In the genomic region with DNA sequence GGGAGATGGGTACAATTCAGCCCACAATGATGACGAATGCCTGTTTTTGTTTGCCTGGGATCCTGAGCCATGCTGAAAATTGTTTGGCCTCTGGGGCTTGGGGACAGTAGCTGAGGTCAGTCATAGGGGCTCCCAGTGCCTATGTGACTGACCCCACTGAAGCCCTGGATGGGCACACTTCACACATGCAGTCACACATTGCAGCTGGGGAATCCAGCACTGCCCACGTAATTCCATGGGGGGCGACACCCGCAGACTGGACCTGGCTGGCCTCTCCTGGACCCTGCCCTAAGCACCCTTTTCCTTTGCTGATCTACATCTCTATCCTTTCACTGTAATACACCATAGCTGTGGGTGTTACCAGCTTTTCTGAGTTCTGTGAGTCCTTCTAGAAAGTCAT, we compare ENCODE assay signal across 21 cellular contexts.
DNase-seq lines count a peak whose midpoint lies in the region; ATAC-seq, FAIRE-seq and TF ChIP-seq lines count a peak whose summit lies in the region.
"Had no signal": no experiment of that assay in that cellular context is flagged by ENCODE, and none has a peak within 500 bp of the region (broad histone marks: within the 10 kb centered on the region; RNA-seq: fewer than 3 reads in every experiment).

No MANE protein-coding gene starts in this region.

- WGBS in neuronal stem cell (ENCODE audit: extremely low coverage in 2 of 2, insufficient read length in 2 of 2, insufficient replicate concordance in 1 of 2), 2 donors, result no CpG with 5 or more reads among the region's 4 CpGs

- no peak overlapping the region for H2AFZ ChIP-seq in neuronal stem cell (ENCODE audit: low read length)

- no peak overlapping the region for H4K91ac ChIP-seq in neuronal stem cell (ENCODE audit: low read depth, low read length, poor library complexity)

- H3K4ac ChIP-seq in neuronal stem cell (ENCODE audit: low read length), result no peak overlapping the region

- H3K27me3 ChIP-seq in neuronal stem cell (ENCODE audit: control insufficient read depth in 3 of 3, insufficient read depth in 3 of 3, low read depth in 1 of 3, low read length in 3 of 3) (no peaks in the 10 kb centered on the region), upper lobe of right lung (no peaks in the 10 kb centered on the region)

- H2AK5ac ChIP-seq in neuronal stem cell (ENCODE audit: low read depth, low read length), result no peak overlapping the region

- ATAC-seq in upper lobe of right lung, result no peak
- no peak for ATAC-seq in GM21717 (IDR thresholded peaks at IDR 0.05; ENCODE audit: unreplicated experiment)
- ATAC-seq: A549 had no signal

- H3K4me1 ChIP-seq in kidney (ENCODE audit: control insufficient read depth in 1 of 2, insufficient read depth in 1 of 2, low read depth in 1 of 2, low read length in 2 of 2), result no peaks in the 10 kb centered on the region
- H3K4me1 ChIP-seq in neuronal stem cell (ENCODE audit: control insufficient read depth in 2 of 2, insufficient read depth in 1 of 2, low read depth in 1 of 2, low read length in 2 of 2), result peaks cover 3 to 9% of the 10 kb centered on the region in 2 donors
- no peaks in the 10 kb centered on the region for H3K4me1 ChIP-seq in upper lobe of right lung
- H3K4me1 ChIP-seq: A549 had no signal

- H3K9me3 ChIP-seq in kidney (ENCODE audit: control insufficient read depth in 1 of 2, low read length in 2 of 2), result no peaks in the 10 kb centered on the region
- H3K9me3 ChIP-seq in neuronal stem cell (replicated peaks in 1 of 2; ENCODE audit: control insufficient read depth in 2 of 2, insufficient read depth in 1 of 2, low read depth in 1 of 2, low read length in 2 of 2), result peaks cover 2 to 5% of the 10 kb centered on the region in 2 donors
- no peaks in the 10 kb centered on the region for H3K9me3 ChIP-seq in upper lobe of right lung
- H3K9me3 ChIP-seq: A549 had no signal

- H3K36me3 ChIP-seq in kidney (ENCODE audit: control insufficient read depth in 1 of 2, insufficient read depth in 2 of 2, low read length in 2 of 2), result no peaks in the 10 kb centered on the region
- H3K36me3 ChIP-seq in neuronal stem cell (replicated peaks in 1 of 2; ENCODE audit: control insufficient read depth in 2 of 2, insufficient read depth in 2 of 2, low read length in 2 of 2), result no peaks in the 10 kb centered on the region
- H3K36me3 ChIP-seq in upper lobe of right lung, result no peaks in the 10 kb centered on the region

- no peak overlapping the region for H2BK5ac ChIP-seq in neuronal stem cell (ENCODE audit: low read length)

- H2BK120ac ChIP-seq in neuronal stem cell (ENCODE audit: low read depth, low read length), result no peak overlapping the region

- peak; percentile 6 for DNase-seq in activated effector memory CD4-positive, alpha-beta T cell treated with anti-CD3 and anti-CD28 coated beads, Interleukin-2, amount 50 U/mL, for 16 hours
- no peak for DNase-seq in activated effector memory CD4-positive, alpha-beta T cell treated with Interleukin-2 at 50 U/mL for 16 hours
- DNase-seq in kidney (peak; percentile 17), neuronal stem cell (ENCODE audit: low spot score) (no peak), upper lobe of right lung (peak; percentile 15), activated gamma-delta T cell treated with Interleukin-2 at 50 U/mL for 16 hours (no peak)
- DNase-seq in activated CD4-positive, alpha-beta T cell treated with anti-CD3 and anti-CD28 coated beads, Interleukin-2, amount 50 U/mL, for 4 hours, result no peak
- DNase-seq: AML-193; CD4-positive, alpha-beta memory T cell; DMS153; DMS79; GDM1; GOT3; H9; IMR-90 had no signal

- no peak overlapping the region for H2BK12ac ChIP-seq in neuronal stem cell (ENCODE audit: low read length)

- no peaks in the 10 kb centered on the region for H3K79me1 ChIP-seq in neuronal stem cell (ENCODE audit: low read depth, low read length)

- H3K9ac ChIP-seq in kidney (ENCODE audit: low read length in 2 of 2), result no peak overlapping the region
- no peak overlapping the region for H3K9ac ChIP-seq in neuronal stem cell (ENCODE audit: low read depth, low read length, poor library complexity)

- H3K23ac ChIP-seq in neuronal stem cell (ENCODE audit: low read depth, low read length, poor library complexity), result no peak overlapping the region

- no peak overlapping the region for H3K14ac ChIP-seq in neuronal stem cell (ENCODE audit: low read length)

- H3K4me3 ChIP-seq in kidney (ENCODE audit: low read length in 2 of 2) (no peak overlapping the region), neuronal stem cell (ENCODE audit: low read length in 2 of 2) (no peak overlapping the region), upper lobe of right lung (no peak overlapping the region)
- H3K4me3 ChIP-seq: A549 had no signal

- H3K4me2 ChIP-seq in neuronal stem cell (ENCODE audit: insufficient read depth, low read length, poor library complexity, severe bottlenecking), result no peak overlapping the region
- H3K4me2 ChIP-seq: A549 had no signal

- no peak overlapping the region for H4K8ac ChIP-seq in neuronal stem cell (ENCODE audit: low read depth, low read length)

- peak overlapping the region; percentile 2 for H2BK15ac ChIP-seq in neuronal stem cell (ENCODE audit: low read length)

- FAIRE-seq in kidney (lab: Jason Lieb, UNC), result no peak
- FAIRE-seq: A549, GM12892, GM18507 had no signal

- no peak overlapping the region for H3K18ac ChIP-seq in neuronal stem cell (ENCODE audit: low read length)

- TF ChIP-seq CTCF in kidney (IDR thresholded peaks at IDR 0.05; ENCODE audit: borderline replicate concordance, extremely low read depth, insufficient read depth), result no peak
- no peak for TF ChIP-seq CTCF in upper lobe of right lung (IDR thresholded peaks at IDR 0.05)

- intact Hi-C loops in kidney (cut with DNase I), result no loop called here
- intact Hi-C loops in upper lobe of right lung (cut with DNase I), result no loop called here

- H3K27ac ChIP-seq in kidney (ENCODE audit: low read depth in 2 of 2, low read length in 2 of 2) (no peak overlapping the region), neuronal stem cell (replicated peaks; ENCODE audit: low read length) (no peak overlapping the region), upper lobe of right lung (no peak overlapping the region)
- H3K27ac ChIP-seq: 22Rv1, A549, C4-2B had no signal

Comparison
In these comparisons a context has a peak if more than half of its experiments do, and no peak if none do; other contexts are left out.
1. DNase-seq: peak in activated effector memory CD4-positive, alpha-beta T cell treated with anti-CD3 and anti-CD28 coated beads, Interleukin-2, amount 50 U/mL, for 16 hours (single experiment), kidney (single experiment) and upper lobe of right lung (single experiment); none in activated effector memory CD4-positive, alpha-beta T cell treated with Interleukin-2 at 50 U/mL for 16 hours (single experiment), neuronal stem cell (single experiment), activated gamma-delta T cell treated with Interleukin-2 at 50 U/mL for 16 hours (single experiment) and activated CD4-positive, alpha-beta T cell treated with anti-CD3 and anti-CD28 coated beads, Interleukin-2, amount 50 U/mL, for 4 hours (0 of 2).